In genomic region chr12:42935756-42936155, GRCh38 we compare ENCODE assay signal across 21 cellular contexts.
DNase-seq lines count a peak whose midpoint lies in the region; ATAC-seq lines count a peak whose summit lies in the region.
"Had no signal": no experiment of that assay in that cellular context is flagged by ENCODE, and none has a peak within 500 bp of the region (broad histone marks: within the 10 kb centered on the region; RNA-seq: fewer than 3 reads in every experiment).

No MANE protein-coding gene starts in this region.

- H3K36me3 Mint-ChIP-seq in naive thymus-derived CD4-positive, alpha-beta T cell = no peaks in the 10 kb centered on the region
- H3K36me3 Mint-ChIP-seq: CD14-positive monocyte; stimulated activated memory B cell treated with anti-CD40 and anti-IgM and Interleukin-4, amounts not matched to agents 10 μg/mL and 1 μg/mL and 100 μg/mL, for 72 hours had no signal

- H3K27me3 ChIP-seq in naive thymus-derived CD4-positive, alpha-beta T cell (ENCODE audit: control insufficient read depth in 2 of 2, insufficient read depth in 2 of 2, low read length in 2 of 2) = no peaks in the 10 kb centered on the region
- H3K27me3 ChIP-seq: ascending aorta, colonic mucosa, heart right ventricle, tibial artery had no signal

- intact Hi-C loops in naive thymus-derived CD4-positive, alpha-beta T cell (cut with micrococcal nuclease) = no loop called here

- no peaks in the 10 kb centered on the region for H3K4me1 Mint-ChIP-seq in naive thymus-derived CD4-positive, alpha-beta T cell
- H3K4me1 Mint-ChIP-seq: CD14-positive monocyte; neural crest cell; stimulated activated memory B cell treated with anti-CD40 and anti-IgM and Interleukin-4, amounts not matched to agents 10 μg/mL and 1 μg/mL and 100 μg/mL, for 72 hours had no signal

- DNase-seq in EH (ENCODE audit: low read depth) = peak; percentile 30
- peak; percentile 78 for DNase-seq in M059J (ENCODE audit: low read depth)
- DNase-seq in renal cortical epithelial cell (ENCODE audit: low read depth) = peak; percentile 72
- DNase-seq in naive thymus-derived CD4-positive, alpha-beta T cell = no peak
- no peak for DNase-seq in substantia nigra (lab: John Stamatoyannopoulos, UW)
- DNase-seq: activated CD4-positive, alpha-beta T cell treated with anti-CD3 and anti-CD28 coated beads for 4 hours; colonic mucosa; DMS79 treated with DMSO at 0.1 percent for 48 hours; heart right ventricle; MV-4-11; NCI-H2081 treated with DMSO at 0.1 percent for 48 hours; NCI-H526 treated with DMSO at 0.1 percent for 48 hours; T1000; tibial artery had no signal

- H3K4me3 ChIP-seq in naive thymus-derived CD4-positive, alpha-beta T cell (ENCODE audit: low read length) = no peak overlapping the region
- H3K4me3 ChIP-seq: ascending aorta, colonic mucosa, heart right ventricle, SK-N-MC, tibial artery had no signal

- H3K27ac Mint-ChIP-seq in naive thymus-derived CD4-positive, alpha-beta T cell = no peak overlapping the region
- H3K27ac Mint-ChIP-seq: CD14-positive monocyte; stimulated activated memory B cell treated with anti-CD40 and anti-IgM and Interleukin-4, amounts not matched to agents 10 μg/mL and 1 μg/mL and 100 μg/mL, for 72 hours had no signal

- peak; percentile 48 for ATAC-seq in esophagus mucosa
- no peak for ATAC-seq in naive thymus-derived CD4-positive, alpha-beta T cell
- ATAC-seq in GM21576 (IDR thresholded peaks at IDR 0.05; ENCODE audit: unreplicated experiment) = no peak
- ATAC-seq: stimulated activated memory B cell treated with anti-CD40 and anti-IgM and Interleukin-4, amounts not matched to agents 10 μg/mL and 1 μg/mL and 100 μg/mL, for 72 hours had no signal

- no peak overlapping the region for H3K4me3 Mint-ChIP-seq in naive thymus-derived CD4-positive, alpha-beta T cell
- H3K4me3 Mint-ChIP-seq: CD14-positive monocyte; neural crest cell; stimulated activated memory B cell treated with anti-CD40 and anti-IgM and Interleukin-4, amounts not matched to agents 10 μg/mL and 1 μg/mL and 100 μg/mL, for 72 hours had no signal

- H3K27ac ChIP-seq in naive thymus-derived CD4-positive, alpha-beta T cell (ENCODE audit: low read depth, low read length) = no peak overlapping the region
- no peak overlapping the region for H3K27ac ChIP-seq in substantia nigra (ENCODE audit: low read depth, low read length, poor library complexity, severe bottlenecking)
- H3K27ac ChIP-seq: ascending aorta, colonic mucosa, heart right ventricle, SK-N-MC, tibial artery had no signal

- H3K36me3 ChIP-seq in naive thymus-derived CD4-positive, alpha-beta T cell (ENCODE audit: control insufficient read depth in 2 of 3, insufficient read depth in 3 of 3, low read length in 3 of 3) = no peaks in the 10 kb centered on the region
- H3K36me3 ChIP-seq: ascending aorta, colonic mucosa, heart right ventricle, tibial artery had no signal

- no peaks in the 10 kb centered on the region for H3K4me1 ChIP-seq in naive thymus-derived CD4-positive, alpha-beta T cell (ENCODE audit: control insufficient read depth in 2 of 2, insufficient read depth in 2 of 2, low read length in 2 of 2)
- H3K4me1 ChIP-seq: ascending aorta, colonic mucosa, tibial artery had no signal

- CTCF ChIA-PET in naive thymus-derived CD4-positive, alpha-beta T cell (lab: Charles Lee) = no interaction called here

- POLR2A ChIA-PET in naive thymus-derived CD4-positive, alpha-beta T cell (lab: Charles Lee) = no interaction called here

- peaks cover 0 to 4% (median 0%) of the 10 kb centered on the region in 5 donors for H3K27me3 Mint-ChIP-seq in naive thymus-derived CD4-positive, alpha-beta T cell
- H3K27me3 Mint-ChIP-seq: stimulated activated memory B cell treated with anti-CD40 and anti-IgM and Interleukin-4, amounts not matched to agents 10 μg/mL and 1 μg/mL and 100 μg/mL, for 72 hours had no signal

- H3K9me3 ChIP-seq in naive thymus-derived CD4-positive, alpha-beta T cell (ENCODE audit: control insufficient read depth in 2 of 3, low read length in 3 of 3) = no peaks in the 10 kb centered on the region
- H3K9me3 ChIP-seq: colonic mucosa had no signal

- H3K9me3 Mint-ChIP-seq in naive thymus-derived CD4-positive, alpha-beta T cell = peaks cover 0 to 17% (median 6%) of the 10 kb centered on the region in 11 donors

Comparison
In these comparisons a context has a peak if more than half of its experiments do, and no peak if none do; other contexts are left out.
1. DNase-seq: peak in EH (single experiment), M059J (single experiment) and renal cortical epithelial cell (single experiment); none in naive thymus-derived CD4-positive, alpha-beta T cell (0 of 9) and substantia nigra (0 of 49).